15 cellular contexts compared by ENCODE assay signal in the genomic region with DNA sequence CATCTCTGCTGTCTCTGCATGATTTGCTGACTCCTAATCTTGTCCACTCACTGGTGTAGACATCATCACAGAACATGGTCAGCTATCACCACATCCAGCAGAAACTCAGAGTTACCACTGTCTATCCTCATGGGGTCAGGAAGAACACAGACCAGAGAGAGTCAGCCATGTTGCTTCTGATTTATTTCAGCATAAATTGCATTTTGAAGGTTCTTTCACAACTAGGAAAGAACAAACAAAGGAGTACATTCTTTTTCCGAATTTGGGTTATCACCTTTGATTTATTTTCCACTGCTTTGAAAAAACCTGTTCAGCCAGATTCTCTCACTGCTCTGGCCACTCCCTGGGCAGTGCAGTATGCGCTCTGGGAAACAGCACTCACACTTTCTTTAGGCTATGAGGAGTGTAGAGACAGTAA.
A peak's percentile ranks its signal among the peaks of the same experiment; 100 is the strongest.
DNase-seq lines count a peak whose midpoint lies in the region; ATAC-seq and TF ChIP-seq lines count a peak whose summit lies in the region.
"Had no signal": no experiment of that assay in that cellular context is flagged by ENCODE, and none has a peak within 500 bp of the region (broad histone marks: within the 10 kb centered on the region; RNA-seq: fewer than 3 reads in every experiment).

No MANE protein-coding gene starts in this region.

- no peak for TF ChIP-seq CTCF in foreskin keratinocyte (conservative IDR thresholded peaks at IDR 0.05)
- no peak for TF ChIP-seq CTCF in parathyroid adenoma (IDR thresholded peaks at IDR 0.05)

- H3K4me1 ChIP-seq in foreskin keratinocyte (peaks cover 31% of the 10 kb centered on the region), parathyroid adenoma (peaks cover 17% of the 10 kb centered on the region)

- no peaks in the 10 kb centered on the region for H3K9me3 ChIP-seq in parathyroid adenoma (ENCODE audit: control insufficient read depth, low read length)

- H3K4me3 ChIP-seq in parathyroid adenoma (ENCODE audit: low read depth, low read length) = no peak overlapping the region

- no peaks in the 10 kb centered on the region for H3K79me2 ChIP-seq in parathyroid adenoma

- peak overlapping the region; percentile 5 for H2AFZ ChIP-seq in parathyroid adenoma

- H3K36me3 ChIP-seq in parathyroid adenoma (ENCODE audit: control insufficient read depth, insufficient read depth, low read length) = no peaks in the 10 kb centered on the region

- no peak overlapping the region for H3K9ac ChIP-seq in parathyroid adenoma

- H3K27me3 ChIP-seq in foreskin keratinocyte (no peaks in the 10 kb centered on the region), parathyroid adenoma (ENCODE audit: control insufficient read depth, insufficient read depth, low read length) (no peaks in the 10 kb centered on the region)

- peak; percentile 30 for DNase-seq in ELF-1 (ENCODE audit: low read depth, low spot score)
- peak; percentile 45 for DNase-seq in NCI-H1048 (lab: John Stamatoyannopoulos, UW)
- peak; percentile 68 to 77 for DNase-seq in foreskin keratinocyte
- DNase-seq in NCI-H2196 (lab: John Stamatoyannopoulos, UW; ENCODE audit: unreplicated experiment) = no peak
- no peak for DNase-seq in activated T-cell treated with anti-CD3 and anti-CD28 coated beads, Interleukin-2, amount 50 U/mL, for 48 hours
- no peak for DNase-seq in NCI-H1105 (lab: John Stamatoyannopoulos, UW)
- DNase-seq in dedifferentiated amniotic fluid mesenchymal stem cell (ENCODE audit: extremely low spot score) = no peak
- DNase-seq: activated CD4-positive, alpha-beta memory T cell treated with anti-CD3 and anti-CD28 coated beads for 36 hours; activated gamma-delta T cell; left ventricle myocardium superior; NCI-H1436; NCI-H526; posterior cingulate gyrus; T1000 had no signal

- peak overlapping the region; percentile 55 for H3K4me2 ChIP-seq in parathyroid adenoma (ENCODE audit: low read length)

- peak; percentile 90 for ATAC-seq in foreskin keratinocyte
- ATAC-seq: left ventricle myocardium superior had no signal

- H3K27ac ChIP-seq in foreskin keratinocyte (no peak overlapping the region), parathyroid adenoma (peak overlapping the region; percentile 69)

Comparison
In these comparisons a context has a peak if more than half of its experiments do, and no peak if none do; other contexts are left out.
1. DNase-seq: peak in ELF-1 (single experiment), NCI-H1048 (single experiment) and foreskin keratinocyte (2 of 2); none in NCI-H2196 (single experiment), activated T-cell treated with anti-CD3 and anti-CD28 coated beads, Interleukin-2, amount 50 U/mL, for 48 hours (0 of 2), NCI-H1105 (single experiment) and dedifferentiated amniotic fluid mesenchymal stem cell (single experiment).